1 cellular context compared by ENCODE assay signal in the genomic region with DNA sequence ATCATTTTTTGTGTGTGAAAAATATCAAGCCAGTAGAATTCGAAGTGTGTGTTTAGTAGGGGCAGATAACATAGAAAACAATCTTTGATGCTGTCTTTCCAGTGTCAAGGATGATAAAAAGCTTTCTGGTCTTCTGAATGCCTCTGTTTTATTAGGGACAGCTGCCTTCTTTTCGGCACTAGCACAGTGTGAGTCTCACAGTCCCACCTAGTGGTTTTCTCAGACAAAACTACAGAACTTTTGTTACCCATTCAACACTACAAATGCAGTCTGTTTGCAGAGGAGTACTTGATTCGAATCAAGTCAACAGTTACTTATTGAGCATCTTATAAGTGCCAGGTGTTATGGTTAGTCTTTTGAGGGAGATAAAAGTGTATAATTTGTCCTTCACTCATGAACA.
TF ChIP-seq lines count a peak whose summit lies in the region.

No MANE protein-coding gene starts in this region.

TF ChIP-seq in HepG2, 621 proteins besides CTCF, POLR2A, EP300 and RAD21 (continued from another document):
- TF ChIP-seq, protein P1, sequence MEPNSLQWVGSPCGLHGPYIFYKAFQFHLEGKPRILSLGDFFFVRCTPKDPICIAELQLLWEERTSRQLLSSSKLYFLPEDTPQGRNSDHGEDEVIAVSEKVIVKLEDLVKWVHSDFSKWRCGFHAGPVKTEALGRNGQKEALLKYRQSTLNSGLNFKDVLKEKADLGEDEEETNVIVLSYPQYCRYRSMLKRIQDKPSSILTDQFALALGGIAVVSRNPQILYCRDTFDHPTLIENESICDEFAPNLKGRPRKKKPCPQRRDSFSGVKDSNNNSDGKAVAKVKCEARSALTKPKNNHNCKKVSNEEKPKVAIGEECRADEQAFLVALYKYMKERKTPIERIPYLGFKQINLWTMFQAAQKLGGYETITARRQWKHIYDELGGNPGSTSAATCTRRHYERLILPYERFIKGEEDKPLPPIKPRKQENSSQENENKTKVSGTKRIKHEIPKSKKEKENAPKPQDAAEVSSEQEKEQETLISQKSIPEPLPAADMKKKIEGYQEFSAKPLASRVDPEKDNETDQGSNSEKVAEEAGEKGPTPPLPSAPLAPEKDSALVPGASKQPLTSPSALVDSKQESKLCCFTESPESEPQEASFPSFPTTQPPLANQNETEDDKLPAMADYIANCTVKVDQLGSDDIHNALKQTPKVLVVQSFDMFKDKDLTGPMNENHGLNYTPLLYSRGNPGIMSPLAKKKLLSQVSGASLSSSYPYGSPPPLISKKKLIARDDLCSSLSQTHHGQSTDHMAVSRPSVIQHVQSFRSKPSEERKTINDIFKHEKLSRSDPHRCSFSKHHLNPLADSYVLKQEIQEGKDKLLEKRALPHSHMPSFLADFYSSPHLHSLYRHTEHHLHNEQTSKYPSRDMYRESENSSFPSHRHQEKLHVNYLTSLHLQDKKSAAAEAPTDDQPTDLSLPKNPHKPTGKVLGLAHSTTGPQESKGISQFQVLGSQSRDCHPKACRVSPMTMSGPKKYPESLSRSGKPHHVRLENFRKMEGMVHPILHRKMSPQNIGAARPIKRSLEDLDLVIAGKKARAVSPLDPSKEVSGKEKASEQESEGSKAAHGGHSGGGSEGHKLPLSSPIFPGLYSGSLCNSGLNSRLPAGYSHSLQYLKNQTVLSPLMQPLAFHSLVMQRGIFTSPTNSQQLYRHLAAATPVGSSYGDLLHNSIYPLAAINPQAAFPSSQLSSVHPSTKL (CRISPR knock-in tag; IDR thresholded peaks at IDR 0.05): no peak
- TF ChIP-seq STAG1 (CRISPR knock-in tag; IDR thresholded peaks at IDR 0.05): peak; percentile 13; the same call in 1 of the 2 replicates
